In genomic region chr3:75362086-75362784, GRCh38 we compare ENCODE assay signal across 8 cellular contexts.
DNase-seq lines count a peak whose midpoint lies in the region; ATAC-seq and TF ChIP-seq lines count a peak whose summit lies in the region.
"Not testable (repeated sequence)": the region's sequence is repeated elsewhere in the genome, so short reads cannot be mapped to it uniquely, and the experiment has no call there.

No MANE protein-coding gene starts in this region.

- not testable (repeated sequence) for H4K5ac ChIP-seq in H9 (ENCODE audit: insufficient read length, low read depth, low read length)

- H3K9ac ChIP-seq in H9 (ENCODE audit: extremely low read depth, insufficient read length, low read length); parathyroid adenoma: not testable (repeated sequence)

- H4K91ac ChIP-seq in H9 (ENCODE audit: insufficient read length, low read depth, low read length) = not testable (repeated sequence)

- H3K18ac ChIP-seq in H9 (ENCODE audit: insufficient read length, low read depth, low read length) = not testable (repeated sequence)

- H3K9me3 Mint-ChIP-seq in H9; activated CD4-positive, alpha-beta T cell treated with anti-CD3 and anti-CD28 coated beads for 36 hours (ENCODE audit: low read depth): not testable (repeated sequence)

- not testable (repeated sequence) for H2AFZ ChIP-seq in H9 (ENCODE audit: low read length)
- peak overlapping the region; percentile 70 for H2AFZ ChIP-seq in parathyroid adenoma

- not testable (repeated sequence) for H3K79me1 ChIP-seq in H9 (ENCODE audit: insufficient read depth, low read depth, low read length, poor library complexity, severe bottlenecking)

- H3K23me2 ChIP-seq in H9 (ENCODE audit: insufficient read length, low read depth, low read length, poor library complexity, severe bottlenecking) = not testable (repeated sequence)

- H3K4me3 ChIP-seq in epithelial cell of esophagus (ENCODE audit: low read length); parathyroid adenoma (ENCODE audit: low read depth, low read length): not testable (repeated sequence)

- intact Hi-C loops in activated CD4-positive, alpha-beta T cell treated with anti-CD3 and anti-CD28 coated beads for 36 hours (cut with DNase I, micrococcal nuclease) = loop anchor here in 1 of 2 experiments (1.0 kb wide), 2 partner anchors 67 to 190 kb away; no protein-coding TSS in a partner anchor

- not testable (repeated sequence) for H3K36me3 ChIP-seq in parathyroid adenoma (ENCODE audit: control insufficient read depth, insufficient read depth, low read length)

- H2BK15ac ChIP-seq in H9 (ENCODE audit: low read depth, low read length) = not testable (repeated sequence)

- H3K9me3 ChIP-seq in H9 (ENCODE audit: control insufficient read depth, low read depth, low read length); parathyroid adenoma (ENCODE audit: control insufficient read depth, low read length): not testable (repeated sequence)

- not testable (repeated sequence) for H3K27ac Mint-ChIP-seq in H9; activated CD4-positive, alpha-beta T cell treated with anti-CD3 and anti-CD28 coated beads for 36 hours

- H2AK5ac ChIP-seq in H9 (ENCODE audit: insufficient read length, low read length) = not testable (repeated sequence)

- H3K14ac ChIP-seq in H9 (ENCODE audit: insufficient read depth, low read length) = not testable (repeated sequence)

- not testable (repeated sequence) for H3K27ac ChIP-seq in 22Rv1; H9 (ENCODE audit: insufficient read length, low read depth, low read length)
- H3K27ac ChIP-seq in parathyroid adenoma = peak overlapping the region; percentile 73

- H2BK12ac ChIP-seq in H9 (ENCODE audit: insufficient read length, low read depth, low read length) = not testable (repeated sequence)

- not testable (repeated sequence) for H4K20me1 ChIP-seq in H9 (ENCODE audit: control insufficient read depth, insufficient read depth, insufficient read length)

- not testable (repeated sequence) for H3K79me2 ChIP-seq in H9 (ENCODE audit: insufficient read depth, low read length); parathyroid adenoma

- H3K4me2 ChIP-seq in H9 (ENCODE audit: insufficient read depth, insufficient read length, low read length) = not testable (repeated sequence)
- peak overlapping the region; percentile 51 for H3K4me2 ChIP-seq in parathyroid adenoma (ENCODE audit: low read length)

- ATAC-seq in activated CD4-positive, alpha-beta T cell treated with anti-CD3 and anti-CD28 coated beads for 36 hours = not testable (repeated sequence)

- H2BK20ac ChIP-seq in H9 (ENCODE audit: low read depth, low read length, poor library complexity, severe bottlenecking) = not testable (repeated sequence)

- not testable (repeated sequence) for H3K56ac ChIP-seq in H9 (ENCODE audit: insufficient read length, low read depth, low read length)

- not testable (repeated sequence) for H2BK5ac ChIP-seq in H9 (ENCODE audit: insufficient read length, low read length)

- not testable (repeated sequence) for H3K27me3 Mint-ChIP-seq in H9 (ENCODE audit: low read depth); activated CD4-positive, alpha-beta T cell treated with anti-CD3 and anti-CD28 coated beads for 36 hours

- DNase-seq in H9 (peak; percentile 43), NCI-H748 (lab: John Stamatoyannopoulos, UW; ENCODE audit: unreplicated experiment) (peak; percentile 79), epithelial cell of esophagus (ENCODE audit: low read depth) (peak; percentile 65)
- peak; percentile 80 for DNase-seq in activated CD4-positive, alpha-beta T cell treated with anti-CD3 and anti-CD28 coated beads for 36 hours
- peak; percentile 71 for DNase-seq in activated effector memory CD4-positive, alpha-beta T cell treated with anti-CD3 and anti-CD28 coated beads, Interleukin-2, amount 50 U/mL, for 16 hours
- DNase-seq in stimulated activated CD8-positive, alpha-beta memory T cell treated with anti-CD3 and anti-CD28 coated beads, Interleukin-12 subunit alpha, Interleukin-12 subunit beta, amount 100 ng/mL, for 24 hours (ENCODE audit: extremely low read depth) = peak; percentile 9

- not testable (repeated sequence) for H3K4me3 Mint-ChIP-seq in H9; activated CD4-positive, alpha-beta T cell treated with anti-CD3 and anti-CD28 coated beads for 36 hours

- TF ChIP-seq CTCF in 22Rv1 (IDR thresholded peaks at IDR 0.05) (0 out of 2 replicates have a peak, but pooled peaks have one; percentile 13), H9 (conservative IDR thresholded peaks at IDR 0.05) (peak; percentile 67), parathyroid adenoma (IDR thresholded peaks at IDR 0.05) (peak; percentile 35)
- TF ChIP-seq CTCF in epithelial cell of esophagus (IDR thresholded peaks at IDR 0.05; ENCODE audit: insufficient read depth, low read depth, low read length, missing control alignments) = not testable (repeated sequence)

- H3K36me3 Mint-ChIP-seq in H9 (ENCODE audit: insufficient read depth in 1 of 3, low read depth in 3 of 3); activated CD4-positive, alpha-beta T cell treated with anti-CD3 and anti-CD28 coated beads for 36 hours (ENCODE audit: low read depth): not testable (repeated sequence)

- not testable (repeated sequence) for H3K23ac ChIP-seq in H9 (ENCODE audit: insufficient read length, low read depth, low read length)

- CTCF ChIA-PET in activated CD4-positive, alpha-beta T cell treated with anti-CD3 and anti-CD28 coated beads for 36 hours (lab: Charles Lee) = not testable (repeated sequence)

- H3K4me1 ChIP-seq in H9 (ENCODE audit: insufficient read depth, low read length); parathyroid adenoma: not testable (repeated sequence)

- H4K8ac ChIP-seq in H9 (replicated peaks; ENCODE audit: insufficient read length, low read depth, low read length) = not testable (repeated sequence)

- WGBS in H9 (ENCODE audit: extremely low coverage, insufficient read length, low lambda C conversion rate) = no CpG with 5 or more reads among the region's 16 CpGs

- H3T11ph ChIP-seq in H9 (ENCODE audit: low read length) = not testable (repeated sequence)

- POLR2A ChIA-PET in activated CD4-positive, alpha-beta T cell treated with anti-CD3 and anti-CD28 coated beads for 36 hours (lab: Charles Lee) = not testable (repeated sequence)

- H2BK120ac ChIP-seq in H9 (ENCODE audit: low read depth, low read length, poor library complexity, severe bottlenecking) = not testable (repeated sequence)

- peaks cover 12 to 17% of the 10 kb centered on the region in 2 experiments for H3K4me1 Mint-ChIP-seq in H9
- H3K4me1 Mint-ChIP-seq in activated CD4-positive, alpha-beta T cell treated with anti-CD3 and anti-CD28 coated beads for 36 hours = not testable (repeated sequence)

- H3K27me3 ChIP-seq in H9 (ENCODE audit: insufficient read depth, low read length); parathyroid adenoma (ENCODE audit: control insufficient read depth, insufficient read depth, low read length): not testable (repeated sequence)

- not testable (repeated sequence) for H3K4ac ChIP-seq in H9 (ENCODE audit: low read depth, low read length)

Comparison
In these comparisons a context has a peak if more than half of its experiments do, and no peak if none do; other contexts are left out.
1. DNase-seq: peak in every context shown above with its lines; median percentile 80 in activated CD4-positive, alpha-beta T cell treated with anti-CD3 and anti-CD28 coated beads for 36 hours; 79 in NCI-H748; 71 in activated effector memory CD4-positive, alpha-beta T cell treated with anti-CD3 and anti-CD28 coated beads, Interleukin-2, amount 50 U/mL, for 16 hours; 65 in epithelial cell of esophagus; 43 in H9; 9 in stimulated activated CD8-positive, alpha-beta memory T cell treated with anti-CD3 and anti-CD28 coated beads, Interleukin-12 subunit alpha, Interleukin-12 subunit beta, amount 100 ng/mL, for 24 hours.